Comparison of ENCODE assay signal across 11 cellular contexts in the genomic region with DNA sequence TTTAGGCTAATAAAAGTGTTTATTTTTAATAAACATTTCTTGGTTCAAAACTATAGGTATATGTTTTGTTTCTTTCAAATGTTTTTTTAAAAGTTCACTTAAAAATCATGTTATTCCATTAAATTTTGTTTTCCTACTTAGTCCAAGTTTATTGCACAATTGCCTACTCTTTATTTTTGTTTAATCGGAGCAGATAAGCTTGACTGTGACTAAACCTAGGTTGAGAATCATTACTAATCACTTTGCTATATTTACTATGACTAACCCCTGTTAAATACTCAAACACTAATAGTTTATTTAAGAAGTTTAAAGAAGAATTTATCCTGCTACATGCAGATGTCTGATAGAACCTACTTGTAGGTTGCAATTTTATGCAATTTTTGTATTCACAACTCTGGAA. TPM values are rescaled to one million over a fixed set of nuclear protein-coding genes. Genes with fewer than 3 reads are reported as not detected.
DNase-seq lines count a peak whose midpoint lies in the region; ATAC-seq and TF ChIP-seq lines count a peak whose summit lies in the region.
"Had no signal": no experiment of that assay in that cellular context is flagged by ENCODE, and none has a peak within 500 bp of the region (broad histone marks: within the 10 kb centered on the region; RNA-seq: fewer than 3 reads in every experiment).

No MANE protein-coding gene starts in this region.

- peaks cover 0 to 22% (median 10%) of the 10 kb centered on the region in 3 donors for H3K36me3 Mint-ChIP-seq in naive thymus-derived CD8-positive, alpha-beta T cell

- peak overlapping the region in 1 of 10 donors; percentile 4 for H3K27ac Mint-ChIP-seq in naive thymus-derived CD8-positive, alpha-beta T cell
- H3K27ac Mint-ChIP-seq: activated naive CD8-positive, alpha-beta T cell had no signal

- no peaks in the 10 kb centered on the region for H3K27me3 Mint-ChIP-seq in naive thymus-derived CD8-positive, alpha-beta T cell
- H3K27me3 Mint-ChIP-seq: activated naive CD8-positive, alpha-beta T cell had no signal

- POLR2A ChIA-PET in naive thymus-derived CD8-positive, alpha-beta T cell (lab: Charles Lee), result no interaction called here

- H3K4me3 ChIP-seq in ectodermal cell (ENCODE audit: insufficient read depth, low read depth, low read length) (no peak overlapping the region), left lung (no peak overlapping the region)
- H3K4me3 ChIP-seq: HAP-1 had no signal

- 92 to 100% methylated on average over 1 of the region's 1 CpG for WGBS in ectodermal cell, 2 experiments

- no peaks in the 10 kb centered on the region for H3K27me3 ChIP-seq in ectodermal cell (ENCODE audit: control insufficient read depth, insufficient read depth, low read length, poor library complexity, severe bottlenecking)
- H3K27me3 ChIP-seq in left lung, result no peaks in the 10 kb centered on the region

- DNase-seq in AG08396 (ENCODE audit: low spot score) (peak; percentile 23), LHCN-M2 (ENCODE audit: low read depth) (peak; percentile 30), left lung (no peak), HuH-7.5 (ENCODE audit: low spot score) (no peak)
- DNase-seq in naive thymus-derived CD8-positive, alpha-beta T cell, result no peak
- no peak for DNase-seq in central memory CD4-positive, alpha-beta T cell
- DNase-seq: NCI-H1048 had no signal

- intact Hi-C loops in left lung (cut with DNase I), result no loop called here

- no peak for TF ChIP-seq CTCF in left lung (IDR thresholded peaks at IDR 0.05)

- no peak overlapping the region for H3K4me3 Mint-ChIP-seq in naive thymus-derived CD8-positive, alpha-beta T cell
- H3K4me3 Mint-ChIP-seq: activated naive CD8-positive, alpha-beta T cell had no signal

- no peaks in the 10 kb centered on the region for H3K9me3 ChIP-seq in ectodermal cell (ENCODE audit: control insufficient read depth, low read length)
- no peaks in the 10 kb centered on the region for H3K9me3 ChIP-seq in left lung
- H3K9me3 ChIP-seq: HAP-1 had no signal

- H3K4me1 ChIP-seq in ectodermal cell (ENCODE audit: control insufficient read depth, insufficient read depth, low read length) (peaks cover 24% of the 10 kb centered on the region), left lung (peaks cover 0 to 21% of the 10 kb centered on the region in 2 donors)

- H3K36me3 ChIP-seq in ectodermal cell (ENCODE audit: control insufficient read depth, insufficient read depth, low read length) (no peaks in the 10 kb centered on the region), left lung (no peaks in the 10 kb centered on the region)
- H3K36me3 ChIP-seq: HAP-1 had no signal

- peaks cover 17 to 76% (median 54%) of the 10 kb centered on the region in 4 donors for H3K4me1 Mint-ChIP-seq in naive thymus-derived CD8-positive, alpha-beta T cell

- H3K27ac ChIP-seq in ectodermal cell (ENCODE audit: insufficient read depth, low read depth, low read length, poor library complexity, severe bottlenecking), result peak overlapping the region; percentile 66
- H3K27ac ChIP-seq in left lung, result peak overlapping the region in 1 of 2 donors; percentile 21

- ATAC-seq in left lung (peak; percentile 84), GM19397 (IDR thresholded peaks at IDR 0.05; ENCODE audit: unreplicated experiment) (no peak)
- no peak for ATAC-seq in naive thymus-derived CD8-positive, alpha-beta T cell

- H3K9me3 Mint-ChIP-seq in naive thymus-derived CD8-positive, alpha-beta T cell, result no peaks in the 10 kb centered on the region

RNA-seq across cellular contexts. Expression of a gene that starts 18.8 kb away (rescaled TPM):
- 17.6 and 18.1 TPM in 2 replicates for total RNA-seq in LHCN-M2 (2014; rRNA removed)
- polyA plus RNA-seq in LHCN-M2 (2012), result 8.0 TPM
- 54.9 TPM for polyA plus RNA-seq in ectodermal cell (2013, experiment 1 of 4)
- 37.5 TPM for polyA plus RNA-seq in ectodermal cell (2013, experiment 2 of 4)
- 34.3 TPM for polyA plus RNA-seq in ectodermal cell (2013, experiment 3 of 4)
- 33.8 TPM for polyA plus RNA-seq in ectodermal cell (2013, experiment 4 of 4)
- 10 to 100 TPM; 35.6 to 47.5 TPM for total RNA-seq in left lung
- total RNA-seq in naive thymus-derived CD8-positive, alpha-beta T cell, result 10 to 100 TPM; 58.9 to 63.8 TPM
- 10 to 100 TPM in 1 of 3 donors, 1 to 10 TPM in 2; 4.2 to 13.5 (median 6.7) TPM for polyA plus RNA-seq in naive thymus-derived CD8-positive, alpha-beta T cell

Comparison
In these comparisons a context has a peak if more than half of its experiments do, and no peak if none do; other contexts are left out.
1. DNase-seq: peak in AG08396 (single experiment) and LHCN-M2 (single experiment); none in left lung (0 of 2), naive thymus-derived CD8-positive, alpha-beta T cell (0 of 10), HuH-7.5 (single experiment) and central memory CD4-positive, alpha-beta T cell (single experiment).